In the genomic region with DNA sequence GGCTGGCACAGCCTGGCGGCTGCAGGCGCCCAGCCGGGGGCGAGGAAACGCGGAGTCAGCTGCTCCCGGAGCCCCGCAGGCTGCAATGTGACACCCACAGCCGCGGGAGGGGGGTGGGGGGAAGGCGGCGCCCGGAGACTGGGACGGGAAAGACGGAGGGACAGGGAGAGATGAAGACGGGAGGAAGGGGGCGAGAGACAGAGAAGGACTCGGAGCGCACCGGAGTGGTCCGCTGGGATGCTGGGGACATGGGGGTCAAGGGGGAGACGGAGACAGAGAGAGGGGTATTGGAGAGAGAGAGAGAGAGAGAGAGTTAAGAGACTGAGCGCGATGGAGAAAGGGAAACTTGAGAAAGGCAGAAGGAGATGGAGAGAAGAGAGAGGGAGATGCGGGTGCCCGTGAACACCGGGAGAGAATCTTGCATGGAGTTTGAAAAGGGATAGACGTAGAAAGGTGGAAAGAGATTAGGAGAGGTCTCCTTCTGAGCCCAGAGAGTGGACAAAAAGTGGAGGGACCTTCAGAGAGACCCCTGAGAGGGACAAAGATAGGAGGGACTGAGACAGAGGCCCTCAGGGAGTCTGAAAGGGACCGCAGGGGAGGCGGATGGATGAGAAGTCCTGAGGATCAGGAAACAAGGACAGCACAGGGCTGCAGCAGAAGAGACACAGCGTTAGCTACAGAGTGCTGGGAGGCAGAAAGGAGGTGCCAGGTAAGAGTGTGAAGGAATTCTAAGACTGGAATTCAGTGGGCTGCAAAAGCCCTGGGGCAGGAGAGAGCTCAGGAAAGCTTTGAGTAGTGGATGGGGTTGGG, we compare ENCODE assay signal across 8 cellular contexts. TPM values are rescaled to one million over a fixed set of nuclear protein-coding genes. Genes with fewer than 3 reads are reported as not detected.
DNase-seq lines count a peak whose midpoint lies in the region; ATAC-seq and TF ChIP-seq lines count a peak whose summit lies in the region.

No MANE protein-coding gene starts in this region.

- peak; percentile 86 for DNase-seq in AG08396 (ENCODE audit: low spot score)
- peak; percentile 55 for DNase-seq in HuH-7 (ENCODE audit: low spot score)
- DNase-seq in mammary epithelial cell = peak; percentile 11
- DNase-seq in kidney epithelial cell (ENCODE audit: low read depth) = no peak
- no peak for DNase-seq in NCI-H2081 treated with DMSO at 0.1 percent for 48 hours (lab: John Stamatoyannopoulos, UW)

- H3K36me3 ChIP-seq in mammary epithelial cell (ENCODE audit: insufficient read depth, low read length) (peaks cover under 1% of the 10 kb centered on the region), kidney epithelial cell (ENCODE audit: control insufficient read depth, insufficient read depth, low read length) (no peaks in the 10 kb centered on the region), subcutaneous abdominal adipose tissue (ENCODE audit: control insufficient read depth in 5 of 5, insufficient read depth in 5 of 5, low read length in 5 of 5) (peaks cover 0 to 36% (median 23%) of the 10 kb centered on the region in 5 donors)

- peak overlapping the region; percentile 81 for H3K4me2 ChIP-seq in mammary epithelial cell (ENCODE audit: insufficient read depth, low read depth, low read length)

- no peak overlapping the region for H3K9ac ChIP-seq in mammary epithelial cell (ENCODE audit: insufficient read depth, low read length)
- peak overlapping the region in 1 of 5 donors; percentile 20 for H3K9ac ChIP-seq in subcutaneous abdominal adipose tissue (ENCODE audit: low read length in 5 of 5)

- in situ Hi-C loops in mammary epithelial cell (cut with MboI; ENCODE audit: low sequenced_read_pairs in 2 of 2) = no loop called here

- H2AFZ ChIP-seq in mammary epithelial cell (ENCODE audit: low read depth, low read length) = peak overlapping the region; percentile 55

- H3K79me2 ChIP-seq in mammary epithelial cell (ENCODE audit: insufficient read depth, low read length) = no peaks in the 10 kb centered on the region

- no TSS peak for BruUV-seq in mammary epithelial cell (replicated peaks; lab: Mats Ljungman, UMichigan)

- no peaks in the 10 kb centered on the region for H4K20me1 ChIP-seq in mammary epithelial cell (ENCODE audit: insufficient read depth, low read length)

- CTCF ChIA-PET in mammary epithelial cell (lab: Charles Lee; ENCODE audit: low non-redundant PET) = no interaction called here

- H3K27ac ChIP-seq in mammary epithelial cell (ENCODE audit: insufficient read depth, low read depth, low read length) = no peak overlapping the region
- H3K27ac ChIP-seq in subcutaneous abdominal adipose tissue (ENCODE audit: low read depth, low read length) = no peak overlapping the region

- dilution Hi-C loops in mammary epithelial cell (cut with HindIII; ENCODE audit: low sequenced_read_pairs) = loop anchor here (5.0 kb wide), 1 partner anchor 66 kb away; no protein-coding TSS in a partner anchor

- TF ChIP-seq CTCF in mammary epithelial cell (conservative IDR thresholded peaks at IDR 0.05 in 1 of 2, IDR thresholded peaks at IDR 0.05 in 1 of 2; ENCODE audit: extremely low read depth in 1 of 2, insufficient read depth in 1 of 2, low read depth in 1 of 2, low read length in 2 of 2) (no peak), kidney epithelial cell (IDR thresholded peaks at IDR 0.05; ENCODE audit: insufficient read depth, low read length, poor library complexity, severe bottlenecking) (no peak)

- ATAC-seq in HG03439 (IDR thresholded peaks at IDR 0.05; ENCODE audit: unreplicated experiment) (no peak), HG02763 (IDR thresholded peaks at IDR 0.05; ENCODE audit: unreplicated experiment) (no peak)

- H3K4me3 ChIP-seq in mammary epithelial cell (replicated peaks in 1 of 3; ENCODE audit: insufficient read depth in 1 of 3, low read depth in 2 of 3, low read length in 3 of 3) (peak overlapping the region; percentile 34 to 41 (median 35)), kidney epithelial cell (ENCODE audit: low read depth, low read length) (peak overlapping the region; percentile 41), subcutaneous abdominal adipose tissue (ENCODE audit: low read depth in 1 of 5, low read length in 5 of 5) (peak overlapping the region; percentile 43 to 59 (median 53))

- intact Hi-C loops in mammary epithelial cell (cut with micrococcal nuclease) = no loop called here

- H3K9me3 ChIP-seq in mammary epithelial cell (replicated peaks; ENCODE audit: insufficient read depth, low read length) = no peaks in the 10 kb centered on the region
- H3K9me3 ChIP-seq in subcutaneous abdominal adipose tissue (ENCODE audit: control insufficient read depth in 5 of 5, low read length in 5 of 5) = no peaks in the 10 kb centered on the region

- H3K27me3 ChIP-seq in mammary epithelial cell (ENCODE audit: insufficient read depth, low read length) (peaks cover 4% of the 10 kb centered on the region), kidney epithelial cell (ENCODE audit: control insufficient read depth, insufficient read depth, low read length) (peaks cover 6% of the 10 kb centered on the region), subcutaneous abdominal adipose tissue (ENCODE audit: control insufficient read depth in 5 of 5, insufficient read depth in 4 of 5, low read length in 5 of 5) (peaks cover 0 to 15% (median 9%) of the 10 kb centered on the region in 5 donors)

- WGBS in mammary epithelial cell (ENCODE audit: low coverage, missing lambda C conversion rate) = 10% methylated on average over 5 of the region's 31 CpGs

- H3K4me1 ChIP-seq in mammary epithelial cell (ENCODE audit: insufficient read depth, low read length) (peaks cover 5% of the 10 kb centered on the region), subcutaneous abdominal adipose tissue (ENCODE audit: control insufficient read depth in 5 of 5, insufficient read depth in 5 of 5, low read length in 5 of 5) (peaks cover 0 to 24% (median 5%) of the 10 kb centered on the region in 5 donors)

RNA-seq across cellular contexts. Expression of a gene that starts 1.0 kb away (rescaled TPM):
- total RNA-seq in mammary epithelial cell = under 1 TPM; 0.71 to 0.83 TPM
- 0.29 TPM for polyA plus RNA-seq in mammary epithelial cell
- not detected for polyA minus RNA-seq in mammary epithelial cell
- 1.6 and 1.8 TPM in 2 replicates for total RNA-seq in kidney epithelial cell

RNA-seq across cellular contexts. Expression of a gene that starts 10.2 kb away (rescaled TPM):
- total RNA-seq in mammary epithelial cell (1 to 10 TPM in 1 of 2 donors, not detected in 1; 1.0 TPM), kidney epithelial cell (1.6 and 2.3 TPM in 2 replicates)
- polyA plus RNA-seq in mammary epithelial cell = not detected
- not detected for polyA minus RNA-seq in mammary epithelial cell

RNA-seq across cellular contexts. Expression of a gene that starts 31.2 kb away (rescaled TPM):
- total RNA-seq in mammary epithelial cell = 10 to 100 TPM; 19.8 to 54.4 TPM
- polyA plus RNA-seq in mammary epithelial cell = 30.2 TPM
- polyA minus RNA-seq in mammary epithelial cell = 61.8 TPM
- 88.0 and 104 TPM in 2 replicates for total RNA-seq in kidney epithelial cell

Comparison
In these comparisons a context has a peak if more than half of its experiments do, and no peak if none do; other contexts are left out.
1. DNase-seq: peak in AG08396 (single experiment), HuH-7 (single experiment) and mammary epithelial cell (single experiment); none in kidney epithelial cell (single experiment) and NCI-H2081 treated with DMSO at 0.1 percent for 48 hours (single experiment).
2. Peak in every context shown above with its lines, with median percentiles within 50 percentile points of each other: H3K4me3 ChIP-seq.